In the genomic region with DNA sequence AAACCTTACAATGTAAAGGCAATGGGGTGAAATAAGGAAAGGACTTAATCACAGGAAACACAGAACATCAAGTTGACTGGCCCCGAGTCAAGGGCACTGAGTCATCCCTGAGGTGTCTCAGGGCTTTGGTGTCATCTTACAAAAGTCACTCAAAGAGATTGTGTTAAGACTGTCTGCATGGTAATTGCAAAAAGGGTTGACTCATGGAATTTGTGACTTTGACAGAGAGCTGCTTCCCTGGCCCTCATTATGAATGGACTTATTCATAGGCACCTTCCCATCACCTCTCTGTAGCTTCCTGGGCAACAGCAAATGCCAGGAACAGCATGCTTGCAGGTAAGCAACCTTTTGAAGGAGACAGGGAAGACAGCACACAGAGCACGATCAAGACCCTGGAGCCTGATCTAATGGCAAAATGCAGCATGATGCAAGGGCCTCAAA, we compare ENCODE assay signal across 1 cellular context.
TF ChIP-seq lines count a peak whose summit lies in the region.

No MANE protein-coding gene starts in this region.

TF ChIP-seq in HEK293, 187 proteins besides CTCF, POLR2A, EP300 and RAD21 (continued from another document and continues in another):
- TF ChIP-seq ZEB2 (tag by site-specific recombination; IDR thresholded peaks at IDR 0.05): peak; percentile 75
- no peak for TF ChIP-seq ZNF202 (tag by site-specific recombination; IDR thresholded peaks at IDR 0.05; ENCODE audit: borderline replicate concordance)
- peak; percentile 89 for TF ChIP-seq SP7 (tag by site-specific recombination; IDR thresholded peaks at IDR 0.05)
- TF ChIP-seq, protein P1, sequence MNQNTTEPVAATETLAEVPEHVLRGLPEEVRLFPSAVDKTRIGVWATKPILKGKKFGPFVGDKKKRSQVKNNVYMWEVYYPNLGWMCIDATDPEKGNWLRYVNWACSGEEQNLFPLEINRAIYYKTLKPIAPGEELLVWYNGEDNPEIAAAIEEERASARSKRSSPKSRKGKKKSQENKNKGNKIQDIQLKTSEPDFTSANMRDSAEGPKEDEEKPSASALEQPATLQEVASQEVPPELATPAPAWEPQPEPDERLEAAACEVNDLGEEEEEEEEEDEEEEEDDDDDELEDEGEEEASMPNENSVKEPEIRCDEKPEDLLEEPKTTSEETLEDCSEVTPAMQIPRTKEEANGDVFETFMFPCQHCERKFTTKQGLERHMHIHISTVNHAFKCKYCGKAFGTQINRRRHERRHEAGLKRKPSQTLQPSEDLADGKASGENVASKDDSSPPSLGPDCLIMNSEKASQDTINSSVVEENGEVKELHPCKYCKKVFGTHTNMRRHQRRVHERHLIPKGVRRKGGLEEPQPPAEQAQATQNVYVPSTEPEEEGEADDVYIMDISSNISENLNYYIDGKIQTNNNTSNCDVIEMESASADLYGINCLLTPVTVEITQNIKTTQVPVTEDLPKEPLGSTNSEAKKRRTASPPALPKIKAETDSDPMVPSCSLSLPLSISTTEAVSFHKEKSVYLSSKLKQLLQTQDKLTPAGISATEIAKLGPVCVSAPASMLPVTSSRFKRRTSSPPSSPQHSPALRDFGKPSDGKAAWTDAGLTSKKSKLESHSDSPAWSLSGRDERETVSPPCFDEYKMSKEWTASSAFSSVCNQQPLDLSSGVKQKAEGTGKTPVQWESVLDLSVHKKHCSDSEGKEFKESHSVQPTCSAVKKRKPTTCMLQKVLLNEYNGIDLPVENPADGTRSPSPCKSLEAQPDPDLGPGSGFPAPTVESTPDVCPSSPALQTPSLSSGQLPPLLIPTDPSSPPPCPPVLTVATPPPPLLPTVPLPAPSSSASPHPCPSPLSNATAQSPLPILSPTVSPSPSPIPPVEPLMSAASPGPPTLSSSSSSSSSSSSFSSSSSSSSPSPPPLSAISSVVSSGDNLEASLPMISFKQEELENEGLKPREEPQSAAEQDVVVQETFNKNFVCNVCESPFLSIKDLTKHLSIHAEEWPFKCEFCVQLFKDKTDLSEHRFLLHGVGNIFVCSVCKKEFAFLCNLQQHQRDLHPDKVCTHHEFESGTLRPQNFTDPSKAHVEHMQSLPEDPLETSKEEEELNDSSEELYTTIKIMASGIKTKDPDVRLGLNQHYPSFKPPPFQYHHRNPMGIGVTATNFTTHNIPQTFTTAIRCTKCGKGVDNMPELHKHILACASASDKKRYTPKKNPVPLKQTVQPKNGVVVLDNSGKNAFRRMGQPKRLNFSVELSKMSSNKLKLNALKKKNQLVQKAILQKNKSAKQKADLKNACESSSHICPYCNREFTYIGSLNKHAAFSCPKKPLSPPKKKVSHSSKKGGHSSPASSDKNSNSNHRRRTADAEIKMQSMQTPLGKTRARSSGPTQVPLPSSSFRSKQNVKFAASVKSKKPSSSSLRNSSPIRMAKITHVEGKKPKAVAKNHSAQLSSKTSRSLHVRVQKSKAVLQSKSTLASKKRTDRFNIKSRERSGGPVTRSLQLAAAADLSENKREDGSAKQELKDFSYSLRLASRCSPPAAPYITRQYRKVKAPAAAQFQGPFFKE (tag by site-specific recombination; IDR thresholded peaks at IDR 0.05; ENCODE audit: borderline replicate concordance): no peak
- TF ChIP-seq, protein P2, sequence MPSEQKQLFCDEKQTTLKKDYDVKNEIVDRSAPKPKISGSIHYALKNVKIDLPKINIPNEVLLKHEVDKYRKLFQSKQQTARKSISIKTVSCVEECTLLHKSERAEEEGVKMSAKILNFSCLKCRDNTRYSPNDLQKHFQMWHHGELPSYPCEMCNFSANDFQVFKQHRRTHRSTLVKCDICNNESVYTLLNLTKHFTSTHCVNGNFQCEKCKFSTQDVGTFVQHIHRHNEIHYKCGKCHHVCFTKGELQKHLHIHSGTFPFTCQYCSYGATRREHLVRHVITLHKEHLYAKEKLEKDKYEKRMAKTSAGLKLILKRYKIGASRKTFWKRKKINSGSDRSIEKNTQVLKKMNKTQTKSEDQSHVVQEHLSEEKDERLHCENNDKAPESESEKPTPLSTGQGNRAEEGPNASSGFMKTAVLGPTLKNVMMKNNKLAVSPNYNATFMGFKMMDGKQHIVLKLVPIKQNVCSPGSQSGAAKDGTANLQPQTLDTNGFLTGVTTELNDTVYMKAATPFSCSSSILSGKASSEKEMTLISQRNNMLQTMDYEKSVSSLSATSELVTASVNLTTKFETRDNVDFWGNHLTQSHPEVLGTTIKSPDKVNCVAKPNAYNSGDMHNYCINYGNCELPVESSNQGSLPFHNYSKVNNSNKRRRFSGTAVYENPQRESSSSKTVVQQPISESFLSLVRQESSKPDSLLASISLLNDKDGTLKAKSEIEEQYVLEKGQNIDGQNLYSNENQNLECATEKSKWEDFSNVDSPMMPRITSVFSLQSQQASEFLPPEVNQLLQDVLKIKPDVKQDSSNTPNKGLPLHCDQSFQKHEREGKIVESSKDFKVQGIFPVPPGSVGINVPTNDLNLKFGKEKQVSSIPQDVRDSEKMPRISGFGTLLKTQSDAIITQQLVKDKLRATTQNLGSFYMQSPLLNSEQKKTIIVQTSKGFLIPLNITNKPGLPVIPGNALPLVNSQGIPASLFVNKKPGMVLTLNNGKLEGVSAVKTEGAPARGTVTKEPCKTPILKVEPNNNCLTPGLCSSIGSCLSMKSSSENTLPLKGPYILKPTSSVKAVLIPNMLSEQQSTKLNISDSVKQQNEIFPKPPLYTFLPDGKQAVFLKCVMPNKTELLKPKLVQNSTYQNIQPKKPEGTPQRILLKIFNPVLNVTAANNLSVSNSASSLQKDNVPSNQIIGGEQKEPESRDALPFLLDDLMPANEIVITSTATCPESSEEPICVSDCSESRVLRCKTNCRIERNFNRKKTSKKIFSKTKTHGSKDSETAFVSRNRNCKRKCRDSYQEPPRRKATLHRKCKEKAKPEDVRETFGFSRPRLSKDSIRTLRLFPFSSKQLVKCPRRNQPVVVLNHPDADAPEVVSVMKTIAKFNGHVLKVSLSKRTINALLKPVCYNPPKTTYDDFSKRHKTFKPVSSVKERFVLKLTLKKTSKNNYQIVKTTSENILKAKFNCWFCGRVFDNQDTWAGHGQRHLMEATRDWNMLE (tag by site-specific recombination; conservative IDR thresholded peaks at IDR 0.05; ENCODE audit: low read depth): no peak
- TF ChIP-seq, protein P3, sequence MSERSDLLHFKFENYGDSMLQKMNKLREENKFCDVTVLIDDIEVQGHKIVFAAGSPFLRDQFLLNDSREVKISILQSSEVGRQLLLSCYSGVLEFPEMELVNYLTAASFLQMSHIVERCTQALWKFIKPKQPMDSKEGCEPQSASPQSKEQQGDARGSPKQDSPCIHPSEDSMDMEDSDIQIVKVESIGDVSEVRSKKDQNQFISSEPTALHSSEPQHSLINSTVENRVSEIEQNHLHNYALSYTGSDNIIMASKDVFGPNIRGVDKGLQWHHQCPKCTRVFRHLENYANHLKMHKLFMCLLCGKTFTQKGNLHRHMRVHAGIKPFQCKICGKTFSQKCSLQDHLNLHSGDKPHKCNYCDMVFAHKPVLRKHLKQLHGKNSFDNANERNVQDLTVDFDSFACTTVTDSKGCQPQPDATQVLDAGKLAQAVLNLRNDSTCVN (tag by site-specific recombination; optimal IDR thresholded peaks at IDR 0.05): no peak
- TF ChIP-seq, protein P4, sequence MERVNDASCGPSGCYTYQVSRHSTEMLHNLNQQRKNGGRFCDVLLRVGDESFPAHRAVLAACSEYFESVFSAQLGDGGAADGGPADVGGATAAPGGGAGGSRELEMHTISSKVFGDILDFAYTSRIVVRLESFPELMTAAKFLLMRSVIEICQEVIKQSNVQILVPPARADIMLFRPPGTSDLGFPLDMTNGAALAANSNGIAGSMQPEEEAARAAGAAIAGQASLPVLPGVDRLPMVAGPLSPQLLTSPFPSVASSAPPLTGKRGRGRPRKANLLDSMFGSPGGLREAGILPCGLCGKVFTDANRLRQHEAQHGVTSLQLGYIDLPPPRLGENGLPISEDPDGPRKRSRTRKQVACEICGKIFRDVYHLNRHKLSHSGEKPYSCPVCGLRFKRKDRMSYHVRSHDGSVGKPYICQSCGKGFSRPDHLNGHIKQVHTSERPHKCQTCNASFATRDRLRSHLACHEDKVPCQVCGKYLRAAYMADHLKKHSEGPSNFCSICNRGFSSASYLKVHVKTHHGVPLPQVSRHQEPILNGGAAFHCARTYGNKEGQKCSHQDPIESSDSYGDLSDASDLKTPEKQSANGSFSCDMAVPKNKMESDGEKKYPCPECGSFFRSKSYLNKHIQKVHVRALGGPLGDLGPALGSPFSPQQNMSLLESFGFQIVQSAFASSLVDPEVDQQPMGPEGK (tag by site-specific recombination; IDR thresholded peaks at IDR 0.05): peak; percentile 32
- TF ChIP-seq, protein P5, sequence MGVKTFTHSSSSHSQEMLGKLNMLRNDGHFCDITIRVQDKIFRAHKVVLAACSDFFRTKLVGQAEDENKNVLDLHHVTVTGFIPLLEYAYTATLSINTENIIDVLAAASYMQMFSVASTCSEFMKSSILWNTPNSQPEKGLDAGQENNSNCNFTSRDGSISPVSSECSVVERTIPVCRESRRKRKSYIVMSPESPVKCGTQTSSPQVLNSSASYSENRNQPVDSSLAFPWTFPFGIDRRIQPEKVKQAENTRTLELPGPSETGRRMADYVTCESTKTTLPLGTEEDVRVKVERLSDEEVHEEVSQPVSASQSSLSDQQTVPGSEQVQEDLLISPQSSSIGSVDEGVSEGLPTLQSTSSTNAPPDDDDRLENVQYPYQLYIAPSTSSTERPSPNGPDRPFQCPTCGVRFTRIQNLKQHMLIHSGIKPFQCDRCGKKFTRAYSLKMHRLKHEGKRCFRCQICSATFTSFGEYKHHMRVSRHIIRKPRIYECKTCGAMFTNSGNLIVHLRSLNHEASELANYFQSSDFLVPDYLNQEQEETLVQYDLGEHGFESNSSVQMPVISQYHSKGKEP (tag by site-specific recombination; IDR thresholded peaks at IDR 0.05): no peak
- no peak for TF ChIP-seq YY1 (tag by site-specific recombination; IDR thresholded peaks at IDR 0.05)
- TF ChIP-seq, protein P6, sequence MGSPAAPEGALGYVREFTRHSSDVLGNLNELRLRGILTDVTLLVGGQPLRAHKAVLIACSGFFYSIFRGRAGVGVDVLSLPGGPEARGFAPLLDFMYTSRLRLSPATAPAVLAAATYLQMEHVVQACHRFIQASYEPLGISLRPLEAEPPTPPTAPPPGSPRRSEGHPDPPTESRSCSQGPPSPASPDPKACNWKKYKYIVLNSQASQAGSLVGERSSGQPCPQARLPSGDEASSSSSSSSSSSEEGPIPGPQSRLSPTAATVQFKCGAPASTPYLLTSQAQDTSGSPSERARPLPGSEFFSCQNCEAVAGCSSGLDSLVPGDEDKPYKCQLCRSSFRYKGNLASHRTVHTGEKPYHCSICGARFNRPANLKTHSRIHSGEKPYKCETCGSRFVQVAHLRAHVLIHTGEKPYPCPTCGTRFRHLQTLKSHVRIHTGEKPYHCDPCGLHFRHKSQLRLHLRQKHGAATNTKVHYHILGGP (tag by site-specific recombination; IDR thresholded peaks at IDR 0.05): no peak
- no peak for TF ChIP-seq RBAK (tag by site-specific recombination; IDR thresholded peaks at IDR 0.05)
- TF ChIP-seq HOXA7 (CRISPR knock-in tag; IDR thresholded peaks at IDR 0.05; ENCODE audit: borderline replicate concordance): no peak
- TF ChIP-seq ZNF785 (tag by site-specific recombination; IDR thresholded peaks at IDR 0.05): no peak
- TF ChIP-seq ZBTB48 (tag by site-specific recombination; IDR thresholded peaks at IDR 0.05): peak; percentile 44; the same call in 1 of the 2 replicates
- TF ChIP-seq KLF8 (tag by site-specific recombination; IDR thresholded peaks at IDR 0.05): peak; percentile 49; the same call in 1 of the 2 replicates
- no peak for TF ChIP-seq ZNF555 (tag by site-specific recombination; conservative IDR thresholded peaks at IDR 0.05)
- TF ChIP-seq ZNF600 (tag by site-specific recombination; IDR thresholded peaks at IDR 0.05): no peak
- no peak for TF ChIP-seq KLF9 (tag by site-specific recombination; IDR thresholded peaks at IDR 0.05; ENCODE audit: low read depth)
- no peak for TF ChIP-seq ZNF48 (tag by site-specific recombination; IDR thresholded peaks at IDR 0.05)
- TF ChIP-seq ZNF558 (tag by site-specific recombination; IDR thresholded peaks at IDR 0.05): no peak
- TF ChIP-seq ZBTB8A (tag by site-specific recombination; IDR thresholded peaks at IDR 0.05): no peak
- TF ChIP-seq, protein P7, sequence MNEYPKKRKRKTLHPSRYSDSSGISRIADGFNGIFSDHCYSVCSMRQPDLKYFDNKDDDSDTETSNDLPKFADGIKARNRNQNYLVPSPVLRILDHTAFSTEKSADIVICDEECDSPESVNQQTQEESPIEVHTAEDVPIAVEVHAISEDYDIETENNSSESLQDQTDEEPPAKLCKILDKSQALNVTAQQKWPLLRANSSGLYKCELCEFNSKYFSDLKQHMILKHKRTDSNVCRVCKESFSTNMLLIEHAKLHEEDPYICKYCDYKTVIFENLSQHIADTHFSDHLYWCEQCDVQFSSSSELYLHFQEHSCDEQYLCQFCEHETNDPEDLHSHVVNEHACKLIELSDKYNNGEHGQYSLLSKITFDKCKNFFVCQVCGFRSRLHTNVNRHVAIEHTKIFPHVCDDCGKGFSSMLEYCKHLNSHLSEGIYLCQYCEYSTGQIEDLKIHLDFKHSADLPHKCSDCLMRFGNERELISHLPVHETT (tag by site-specific recombination; IDR thresholded peaks at IDR 0.05): peak; percentile 64; the same call in 1 of the 2 replicates
- no peak for TF ChIP-seq ZNF155 (tag by site-specific recombination; IDR thresholded peaks at IDR 0.05)
- TF ChIP-seq, protein P8, sequence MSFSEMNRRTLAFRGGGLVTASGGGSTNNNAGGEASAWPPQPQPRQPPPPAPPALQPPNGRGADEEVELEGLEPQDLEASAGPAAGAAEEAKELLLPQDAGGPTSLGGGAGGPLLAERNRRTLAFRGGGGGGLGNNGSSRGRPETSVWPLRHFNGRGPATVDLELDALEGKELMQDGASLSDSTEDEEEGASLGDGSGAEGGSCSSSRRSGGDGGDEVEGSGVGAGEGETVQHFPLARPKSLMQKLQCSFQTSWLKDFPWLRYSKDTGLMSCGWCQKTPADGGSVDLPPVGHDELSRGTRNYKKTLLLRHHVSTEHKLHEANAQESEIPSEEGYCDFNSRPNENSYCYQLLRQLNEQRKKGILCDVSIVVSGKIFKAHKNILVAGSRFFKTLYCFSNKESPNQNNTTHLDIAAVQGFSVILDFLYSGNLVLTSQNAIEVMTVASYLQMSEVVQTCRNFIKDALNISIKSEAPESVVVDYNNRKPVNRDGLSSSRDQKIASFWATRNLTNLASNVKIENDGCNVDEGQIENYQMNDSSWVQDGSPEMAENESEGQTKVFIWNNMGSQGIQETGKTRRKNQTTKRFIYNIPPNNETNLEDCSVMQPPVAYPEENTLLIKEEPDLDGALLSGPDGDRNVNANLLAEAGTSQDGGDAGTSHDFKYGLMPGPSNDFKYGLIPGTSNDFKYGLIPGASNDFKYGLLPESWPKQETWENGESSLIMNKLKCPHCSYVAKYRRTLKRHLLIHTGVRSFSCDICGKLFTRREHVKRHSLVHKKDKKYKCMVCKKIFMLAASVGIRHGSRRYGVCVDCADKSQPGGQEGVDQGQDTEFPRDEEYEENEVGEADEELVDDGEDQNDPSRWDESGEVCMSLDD (tag by site-specific recombination; IDR thresholded peaks at IDR 0.05): no peak
